In genomic region chr2:61529944-61530343, GRCh38 we compare ENCODE assay signal across 18 cellular contexts. TPM values are rescaled to one million over a fixed set of nuclear protein-coding genes. Genes with fewer than 3 reads are reported as not detected.
A peak's percentile ranks its signal among the peaks of the same experiment; 100 is the strongest.
DNase-seq lines count a peak whose midpoint lies in the region; ATAC-seq, FAIRE-seq and TF ChIP-seq lines count a peak whose summit lies in the region.
"Had no signal": no experiment of that assay in that cellular context is flagged by ENCODE, and none has a peak within 500 bp of the region (broad histone marks: within the 10 kb centered on the region; RNA-seq: fewer than 3 reads in every experiment).

No MANE protein-coding gene starts in this region.

- H3K9me2 ChIP-seq in GM23338 (ENCODE audit: insufficient read depth) = no peaks in the 10 kb centered on the region

- no peak for DNase-seq in CD4-positive, CD25-positive, alpha-beta regulatory T cell
- no peak for DNase-seq in GM23338 (ENCODE audit: low spot score)
- no peak for DNase-seq in naive thymus-derived CD4-positive, alpha-beta T cell
- no peak for DNase-seq in GM12891 (ENCODE audit: insufficient read length, low spot score)
- no peak for DNase-seq in coronary artery (ENCODE audit: low spot score)
- no peak for DNase-seq in NCI-H345 (lab: John Stamatoyannopoulos, UW)
- no peak for DNase-seq in OCI-M2 (lab: John Stamatoyannopoulos, UW; ENCODE audit: unreplicated experiment)
- DNase-seq: activated CD4-positive, alpha-beta T cell treated with anti-CD3 and anti-CD28 coated beads for 1 hour; activated naive CD4-positive, alpha-beta T cell; dermis blood vessel endothelial cell; left ventricle myocardium inferior; NCI-H1105 treated with DMSO at 0.1 percent for 48 hours; NCI-H2171; posterior cingulate gyrus; T-cell had no signal

- H3K4me3 ChIP-seq in CD4-positive, CD25-positive, alpha-beta regulatory T cell (ENCODE audit: low read depth, low read length) = no peak overlapping the region
- no peak overlapping the region for H3K4me3 ChIP-seq in GM23338
- H3K4me3 ChIP-seq in naive thymus-derived CD4-positive, alpha-beta T cell (ENCODE audit: low read length) = no peak overlapping the region
- H3K4me3 ChIP-seq in coronary artery = no peak overlapping the region
- H3K4me3 ChIP-seq: HAP-1, left ventricle myocardium inferior had no signal

- intact Hi-C loops in naive thymus-derived CD4-positive, alpha-beta T cell (cut with micrococcal nuclease) = loop anchor here in 1 of 2 donors (10.0 kb wide), 1 partner anchor 725 kb away; no protein-coding TSS in a partner anchor

- H3K27me3 Mint-ChIP-seq in CD4-positive, CD25-positive, alpha-beta regulatory T cell = no peaks in the 10 kb centered on the region
- H3K27me3 Mint-ChIP-seq in GM23338 (ENCODE audit: insufficient read depth, low read depth, poor library complexity) = no peaks in the 10 kb centered on the region
- H3K27me3 Mint-ChIP-seq in activated T-helper 17 cell treated with anti-CD3 and anti-CD28 coated beads, Interleukin-2, amount 50 U/mL, for 72 hours = no peaks in the 10 kb centered on the region
- H3K27me3 Mint-ChIP-seq in naive thymus-derived CD4-positive, alpha-beta T cell = no peaks in the 10 kb centered on the region
- H3K27me3 Mint-ChIP-seq: T-cell had no signal

- H3K36me3 Mint-ChIP-seq in CD4-positive, CD25-positive, alpha-beta regulatory T cell = peaks cover 5% of the 10 kb centered on the region
- H3K36me3 Mint-ChIP-seq in GM23338 (ENCODE audit: low read depth) = peaks cover 85% of the 10 kb centered on the region
- peaks cover 94% of the 10 kb centered on the region for H3K36me3 Mint-ChIP-seq in activated T-helper 17 cell treated with anti-CD3 and anti-CD28 coated beads, Interleukin-2, amount 50 U/mL, for 72 hours (ENCODE audit: low read depth)
- peaks cover 0 to 10% (median 7%) of the 10 kb centered on the region in 5 donors for H3K36me3 Mint-ChIP-seq in naive thymus-derived CD4-positive, alpha-beta T cell

- H3K9me3 Mint-ChIP-seq in CD4-positive, CD25-positive, alpha-beta regulatory T cell = no peaks in the 10 kb centered on the region
- no peaks in the 10 kb centered on the region for H3K9me3 Mint-ChIP-seq in GM23338
- H3K9me3 Mint-ChIP-seq in activated T-helper 17 cell treated with anti-CD3 and anti-CD28 coated beads, Interleukin-2, amount 50 U/mL, for 72 hours = no peaks in the 10 kb centered on the region
- no peaks in the 10 kb centered on the region for H3K9me3 Mint-ChIP-seq in naive thymus-derived CD4-positive, alpha-beta T cell
- H3K9me3 Mint-ChIP-seq: T-cell had no signal

- no peak for TF ChIP-seq CTCF in GM23338 (conservative IDR thresholded peaks at IDR 0.05; ENCODE audit: low read depth in 2 of 2)
- no peak for TF ChIP-seq CTCF in coronary artery (IDR thresholded peaks at IDR 0.05)

- H3K4me2 ChIP-seq in GM23338 = peak overlapping the region; percentile 61; the same call in 1 of the 2 replicates

- H3K79me2 ChIP-seq in GM23338 (replicated peaks; ENCODE audit: insufficient read depth) = peaks cover 100% of the 10 kb centered on the region

- H2AFZ ChIP-seq in GM23338 = no peak overlapping the region

- no peaks in the 10 kb centered on the region for H3F3A ChIP-seq in GM23338 (replicated peaks; ENCODE audit: low read depth)

- H3K27ac ChIP-seq in CD4-positive, CD25-positive, alpha-beta regulatory T cell (ENCODE audit: insufficient read depth, low read length, poor library complexity, severe bottlenecking) = peak overlapping the region; percentile 28
- H3K27ac ChIP-seq in GM23338 (ENCODE audit: low read depth) (peak overlapping the region; percentile 74), coronary artery (no peak overlapping the region)
- H3K27ac ChIP-seq in naive thymus-derived CD4-positive, alpha-beta T cell (ENCODE audit: low read depth, low read length) = no peak overlapping the region
- H3K27ac ChIP-seq: left ventricle myocardium inferior, RWPE1 had no signal

- peak overlapping the region in 3 of 4 donors; percentile 4 to 43 (median 8) for H3K4me3 Mint-ChIP-seq in CD4-positive, CD25-positive, alpha-beta regulatory T cell
- H3K4me3 Mint-ChIP-seq in GM23338 = no peak overlapping the region; the same call in 2 of the 3 replicates
- H3K4me3 Mint-ChIP-seq in activated T-helper 17 cell treated with anti-CD3 and anti-CD28 coated beads, Interleukin-2, amount 50 U/mL, for 72 hours = no peak overlapping the region
- peak overlapping the region in 3 of 10 donors; percentile 5 to 29 (median 18) for H3K4me3 Mint-ChIP-seq in naive thymus-derived CD4-positive, alpha-beta T cell
- H3K4me3 Mint-ChIP-seq: T-cell had no signal

- peaks cover 29 to 82% (median 52%) of the 10 kb centered on the region in 4 donors for H3K4me1 Mint-ChIP-seq in CD4-positive, CD25-positive, alpha-beta regulatory T cell
- H3K4me1 Mint-ChIP-seq in GM23338 = peaks cover 29% of the 10 kb centered on the region; the same call in 2 of the 3 replicates
- peaks cover 5% of the 10 kb centered on the region for H3K4me1 Mint-ChIP-seq in activated T-helper 17 cell treated with anti-CD3 and anti-CD28 coated beads, Interleukin-2, amount 50 U/mL, for 72 hours
- H3K4me1 Mint-ChIP-seq in naive thymus-derived CD4-positive, alpha-beta T cell = peaks cover 24 to 86% (median 64%) of the 10 kb centered on the region in 7 donors

- no peaks in the 10 kb centered on the region for H3K27me3 ChIP-seq in CD4-positive, CD25-positive, alpha-beta regulatory T cell (ENCODE audit: control insufficient read depth, insufficient read depth, low read length)
- no peaks in the 10 kb centered on the region for H3K27me3 ChIP-seq in GM23338 (ENCODE audit: insufficient read depth)
- no peaks in the 10 kb centered on the region for H3K27me3 ChIP-seq in naive thymus-derived CD4-positive, alpha-beta T cell (ENCODE audit: control insufficient read depth in 2 of 2, insufficient read depth in 2 of 2, low read length in 2 of 2)

- peaks cover 47% of the 10 kb centered on the region for H3K4me1 ChIP-seq in CD4-positive, CD25-positive, alpha-beta regulatory T cell (ENCODE audit: control insufficient read depth, insufficient read depth, low read length, poor library complexity, severe bottlenecking)
- H3K4me1 ChIP-seq in GM23338 (ENCODE audit: insufficient read depth) = peaks cover 26% of the 10 kb centered on the region
- peaks cover 16 to 23% of the 10 kb centered on the region in 2 donors for H3K4me1 ChIP-seq in naive thymus-derived CD4-positive, alpha-beta T cell (ENCODE audit: control insufficient read depth in 2 of 2, insufficient read depth in 2 of 2, low read length in 2 of 2)

- H3K27ac Mint-ChIP-seq in CD4-positive, CD25-positive, alpha-beta regulatory T cell = peak overlapping the region in 2 of 3 donors; percentile 14 to 39
- no peak overlapping the region for H3K27ac Mint-ChIP-seq in GM23338
- H3K27ac Mint-ChIP-seq in activated T-helper 17 cell treated with anti-CD3 and anti-CD28 coated beads, Interleukin-2, amount 50 U/mL, for 72 hours = peak overlapping the region; percentile 25
- peak overlapping the region in 5 of 9 donors; percentile 6 to 56 (median 48) for H3K27ac Mint-ChIP-seq in naive thymus-derived CD4-positive, alpha-beta T cell
- H3K27ac Mint-ChIP-seq: T-cell had no signal

- ATAC-seq in CD4-positive, CD25-positive, alpha-beta regulatory T cell (ENCODE audit: low read depth in 2 of 2) = no peak
- ATAC-seq in GM23338 = no peak
- ATAC-seq in activated T-helper 17 cell treated with anti-CD3 and anti-CD28 coated beads, Interleukin-2, amount 50 U/mL, for 72 hours (replicated peaks) = no peak
- no peak for ATAC-seq in naive thymus-derived CD4-positive, alpha-beta T cell
- ATAC-seq: T-cell had no signal

- H3K9me3 ChIP-seq in CD4-positive, CD25-positive, alpha-beta regulatory T cell (ENCODE audit: control insufficient read depth in 2 of 2, low read length in 2 of 2) = no peaks in the 10 kb centered on the region
- H3K9me3 ChIP-seq in naive thymus-derived CD4-positive, alpha-beta T cell (ENCODE audit: control insufficient read depth in 2 of 3, low read length in 3 of 3) = no peaks in the 10 kb centered on the region
- H3K9me3 ChIP-seq: HAP-1, left ventricle myocardium inferior had no signal

- POLR2A ChIA-PET in naive thymus-derived CD4-positive, alpha-beta T cell (lab: Charles Lee) = interaction anchor here (1.5 kb wide), 1 partner anchor 111 kb away, joined by 5 read pairs; no protein-coding TSS in a partner anchor

- no peak for TF ChIP-seq POLR2A in GM12891 (IDR thresholded peaks at IDR 0.05; ENCODE audit: low read depth, low read length)

- H4K20me1 ChIP-seq in GM23338 (replicated peaks; ENCODE audit: insufficient read depth) = peaks cover 80% of the 10 kb centered on the region

- CTCF ChIA-PET in naive thymus-derived CD4-positive, alpha-beta T cell (lab: Charles Lee) = no interaction called here

- no peak for FAIRE-seq in GM12891 (lab: Jason Lieb, UNC)

- H3K36me3 ChIP-seq in CD4-positive, CD25-positive, alpha-beta regulatory T cell (ENCODE audit: control insufficient read depth, insufficient read depth, low read length) = peaks cover 30% of the 10 kb centered on the region
- peaks cover 20% of the 10 kb centered on the region; the same call in 1 of the 2 replicates for H3K36me3 ChIP-seq in GM23338 (ENCODE audit: insufficient read depth)
- peaks cover 0 to 10% (median 5%) of the 10 kb centered on the region in 3 experiments for H3K36me3 ChIP-seq in naive thymus-derived CD4-positive, alpha-beta T cell (ENCODE audit: control insufficient read depth in 2 of 3, insufficient read depth in 3 of 3, low read length in 3 of 3)

TF ChIP-seq in GM23338, 12 proteins besides CTCF, POLR2A, EP300 and RAD21 (continues in another document):
- TF ChIP-seq EZH2 (IDR thresholded peaks at IDR 0.05; ENCODE audit: low read depth, unreplicated experiment) = no peak

TF ChIP-seq in GM12891, 5 proteins besides CTCF, POLR2A, EP300 and RAD21 (continues in another document):
- no peak for TF ChIP-seq POU2F2 (IDR thresholded peaks at IDR 0.05; ENCODE audit: low read depth, low read length)

RNA-seq across cellular contexts. Expression of gene XPO1, which starts 8.2 kb away (rescaled TPM):
- 137 TPM for total RNA-seq in CD4-positive, CD25-positive, alpha-beta regulatory T cell
- 10 to 100 TPM; 29.0 to 45.0 (median 36.0) TPM for polyA plus RNA-seq in CD4-positive, CD25-positive, alpha-beta regulatory T cell
- total RNA-seq in GM23338 (2014; rRNA removed; shearing (Covaris generic)) = 479 and 485 TPM in 2 replicates
- polyA plus RNA-seq in GM23338 (2016; fragmentation: Nextera tagmentation; extraction: Ambion mirVana) = 98.9 and 115 TPM in 2 replicates
- total RNA-seq in activated T-helper 17 cell treated with anti-CD3 and anti-CD28 coated beads, Interleukin-2, amount 50 U/mL, for 72 hours = 100 to 1,000 TPM; 176 to 221 TPM
- 100 to 1,000 TPM; 132 to 192 (median 181) TPM for total RNA-seq in naive thymus-derived CD4-positive, alpha-beta T cell
- polyA plus RNA-seq in naive thymus-derived CD4-positive, alpha-beta T cell = 10 to 100 TPM; 40.2 to 45.1 TPM
- 96.7 TPM for polyA plus RNA-seq in GM12891 (2012; ENCODE audit: low read depth, missing spikeins)

RNA-seq across cellular contexts. Expression of gene USP34, which starts 59.1 kb away (rescaled TPM):
- total RNA-seq in CD4-positive, CD25-positive, alpha-beta regulatory T cell = 197 TPM
- 10 to 100 TPM; 16.6 to 20.9 (median 17.5) TPM for polyA plus RNA-seq in CD4-positive, CD25-positive, alpha-beta regulatory T cell
- total RNA-seq in GM23338 (2014; rRNA removed; shearing (Covaris generic)) = 115 and 157 TPM in 2 replicates
- polyA plus RNA-seq in GM23338 (2016; fragmentation: Nextera tagmentation; extraction: Ambion mirVana) = 68.1 and 81.8 TPM in 2 replicates
- total RNA-seq in activated T-helper 17 cell treated with anti-CD3 and anti-CD28 coated beads, Interleukin-2, amount 50 U/mL, for 72 hours = 100 to 1,000 TPM in 1 of 2 donors, 10 to 100 TPM in 1; 98.5 to 121 TPM
- total RNA-seq in naive thymus-derived CD4-positive, alpha-beta T cell = 100 to 1,000 TPM; 109 to 186 (median 165) TPM
- polyA plus RNA-seq in naive thymus-derived CD4-positive, alpha-beta T cell = 10 to 100 TPM; 15.3 to 20.4 TPM
- 37.2 TPM for polyA plus RNA-seq in GM12891 (2012; ENCODE audit: low read depth, missing spikeins)

Comparison
In these comparisons a context has a peak if more than half of its experiments do, and no peak if none do; other contexts are left out.
1. H3K27ac ChIP-seq: peak in CD4-positive, CD25-positive, alpha-beta regulatory T cell (single experiment) and GM23338 (single experiment); none in naive thymus-derived CD4-positive, alpha-beta T cell (single experiment) and coronary artery (0 of 2).
2. H3K4me3 Mint-ChIP-seq: peak in CD4-positive, CD25-positive, alpha-beta regulatory T cell (3 of 4); none in GM23338 (single experiment) and activated T-helper 17 cell treated with anti-CD3 and anti-CD28 coated beads, Interleukin-2, amount 50 U/mL, for 72 hours (single experiment).